ENCODE assay signal across 15 cellular contexts in genomic region chr10:123462760-123463159, GRCh38.
"Had no signal": no experiment of that assay in that cellular context is flagged by ENCODE, and none has a peak within 500 bp of the region (broad histone marks: within the 10 kb centered on the region; RNA-seq: fewer than 3 reads in every experiment).

No MANE protein-coding gene starts in this region.

- H3K4me3 Mint-ChIP-seq: neural crest cell had no signal

- H3K27ac ChIP-seq: ascending aorta, breast epithelium, gastrocnemius medialis, heart left ventricle, ovary, tibial artery, uterus had no signal

- H3K9me3 ChIP-seq: ascending aorta, breast epithelium, gastrocnemius medialis, heart left ventricle, ovary, tibial artery, uterus had no signal

- H3K9me3 Mint-ChIP-seq: neural crest cell had no signal

- DNase-seq: activated CD4-positive, alpha-beta T cell treated with anti-CD3 and anti-CD28 coated beads, Interleukin-2, amount 50 U/mL, for 4 hours; activated naive CD4-positive, alpha-beta T cell treated with Interleukin-2 at 50 U/mL for 16 hours; activated T-cell treated with anti-CD3 and anti-CD28 coated beads for 4 hours; gastrocnemius medialis; heart left ventricle; midbrain; ovary; stimulated activated CD4-positive, alpha-beta T cell treated with anti-CD3 and anti-CD28 coated beads, Interleukin-1b, Interleukin-23, amount 100 ng/mL, for 48 hours; tibial artery; uterus had no signal

- H3K36me3 ChIP-seq: ascending aorta, breast epithelium, gastrocnemius medialis, heart left ventricle, ovary, tibial artery, uterus had no signal

- H3K4me1 ChIP-seq: ascending aorta, breast epithelium, gastrocnemius medialis, heart left ventricle, tibial artery, uterus had no signal

- H3K27me3 ChIP-seq: ascending aorta, breast epithelium, gastrocnemius medialis, ovary, uterus had no signal

- ATAC-seq: activated CD4-positive, CD25-positive, alpha-beta regulatory T cell treated with anti-CD3 and anti-CD28 coated beads, Interleukin-2, amount 50 U/mL, for 24 hours; gastrocnemius medialis; heart left ventricle had no signal

- H3K4me3 ChIP-seq: ascending aorta, breast epithelium, gastrocnemius medialis, heart left ventricle, lung, ovary, tibial artery, uterus had no signal
